Comparison of ENCODE assay signal across 19 cellular contexts in genomic region chr3:179174898-179175297, GRCh38. TPM values are rescaled to one million over a fixed set of nuclear protein-coding genes. Genes with fewer than 3 reads are reported as not detected.
DNase-seq lines count a peak whose midpoint lies in the region; ATAC-seq, FAIRE-seq and TF ChIP-seq lines count a peak whose summit lies in the region.
"Had no signal": no experiment of that assay in that cellular context is flagged by ENCODE, and none has a peak within 500 bp of the region (broad histone marks: within the 10 kb centered on the region; RNA-seq: fewer than 3 reads in every experiment).

No MANE protein-coding gene starts in this region.

- no peak for TF ChIP-seq CTCF in WTC11 (IDR thresholded peaks at IDR 0.05)
- no peak for TF ChIP-seq CTCF in neural progenitor cell (IDR thresholded peaks at IDR 0.05)
- no peak for TF ChIP-seq CTCF in A673 (conservative IDR thresholded peaks at IDR 0.05; ENCODE audit: low read depth, low read length)

- H2AFZ ChIP-seq in neural progenitor cell (replicated peaks): no peak overlapping the region

- intact Hi-C loops in A673 (cut with micrococcal nuclease; ENCODE audit: unreplicated experiment): no loop called here

- H3K4me3 Mint-ChIP-seq in WTC11 (no peak overlapping the region), neural progenitor cell (no peak overlapping the region)
- H3K4me3 Mint-ChIP-seq: T-helper 1 cell treated with Interleukin-12 subunit alpha and Interleukin-12 subunit beta and Interleukin-4 antibody, amounts not matched to agents 30 μg/mL and 1 μg/mL, for 36 hours had no signal

- no peak for DNase-seq in GM12891 (ENCODE audit: insufficient read length, low spot score)
- no peak for DNase-seq in WTC11 (ENCODE audit: low spot score)
- peak; percentile 17 for DNase-seq in neural progenitor cell (ENCODE audit: low spot score)
- no peak for DNase-seq in central memory CD4-positive, alpha-beta T cell
- DNase-seq in A673 (ENCODE audit: low spot score): no peak
- DNase-seq: activated gamma-delta T cell treated with Interleukin-2 at 50 U/mL for 16 hours; BE2C; brain microvascular endothelial cell; DMS 273 treated with DMSO at 0.1 percent for 48 hours; Karpas-422; left colon; NK-92 treated with Interleukin-12 subunit alpha and Interleukin-12 subunit beta, amount 100 ng/mL, for 24 hours; stomach had no signal

- H4K20me1 ChIP-seq in neural progenitor cell (ENCODE audit: low read depth): peaks cover 10% of the 10 kb centered on the region

- H3K9ac ChIP-seq in neural progenitor cell: no peak overlapping the region

- H3K27me3 ChIP-seq in neural progenitor cell (no peaks in the 10 kb centered on the region), A673 (replicated peaks; ENCODE audit: insufficient read depth, low read depth, low read length, poor library complexity) (no peaks in the 10 kb centered on the region)
- H3K27me3 ChIP-seq: BE2C, brain microvascular endothelial cell, stomach had no signal

- peaks cover 22% of the 10 kb centered on the region for H3K4me1 ChIP-seq in neural progenitor cell
- peaks cover 5% of the 10 kb centered on the region for H3K4me1 ChIP-seq in A673 (ENCODE audit: insufficient read depth, low read length, poor library complexity, severe bottlenecking)

- no peaks in the 10 kb centered on the region for H3K36me3 ChIP-seq in neural progenitor cell
- H3K36me3 ChIP-seq in A673 (ENCODE audit: insufficient read depth, low read length, poor library complexity, severe bottlenecking): no peaks in the 10 kb centered on the region
- H3K36me3 ChIP-seq: BE2C, brain microvascular endothelial cell, stomach had no signal

- BruUV-seq in A673 (replicated peaks; lab: Mats Ljungman, UMichigan): no TSS peak

- H3K4me3 ChIP-seq in neural progenitor cell (peak overlapping the region; percentile 4), A673 (ENCODE audit: low read depth, low read length, poor library complexity, severe bottlenecking) (no peak overlapping the region)
- H3K4me3 ChIP-seq: stomach had no signal

- peak; percentile 61 for ATAC-seq in HG02610 (IDR thresholded peaks at IDR 0.05; ENCODE audit: unreplicated experiment)
- ATAC-seq in WTC11: no peak
- ATAC-seq in HG03025 (IDR thresholded peaks at IDR 0.05; ENCODE audit: low FRiP score, unreplicated experiment): no peak
- no peak for ATAC-seq in activated CD4-positive, CD25-positive, alpha-beta regulatory T cell treated with anti-CD3 and anti-CD28 coated beads, Interleukin-2, amount 50 U/mL, for 24 hours
- ATAC-seq: HCT116, left colon had no signal

- H3K9me3 Mint-ChIP-seq in WTC11 (peaks cover 8% of the 10 kb centered on the region), neural progenitor cell (peaks cover 16% of the 10 kb centered on the region)

- H3K79me2 ChIP-seq in neural progenitor cell (ENCODE audit: low read depth): peaks cover 65% of the 10 kb centered on the region

- H3K27ac ChIP-seq in neural progenitor cell (no peak overlapping the region), A673 (ENCODE audit: low read depth, low read length, poor library complexity, severe bottlenecking) (no peak overlapping the region)
- H3K27ac ChIP-seq: brain microvascular endothelial cell, HL-60, stomach had no signal

- H3F3A ChIP-seq in neural progenitor cell (ENCODE audit: low read depth): no peaks in the 10 kb centered on the region

- POLR2A ChIA-PET in WTC11 (lab: Charles Lee): interaction anchor here (0.5 kb wide), 1 partner anchor 390 kb away, joined by 3 read pairs; no protein-coding TSS in a partner anchor
- POLR2A ChIA-PET in A673 (lab: Charles Lee; ENCODE audit: low non-redundant PET): no interaction called here

- H3K4me1 Mint-ChIP-seq in WTC11 (peaks cover 28% of the 10 kb centered on the region), neural progenitor cell (peaks cover 5% of the 10 kb centered on the region)

- H3K4me2 ChIP-seq in neural progenitor cell: peak overlapping the region; percentile 53

- H3K9me3 ChIP-seq in neural progenitor cell (ENCODE audit: low read depth) (peaks cover 7% of the 10 kb centered on the region), A673 (ENCODE audit: low read depth, low read length, poor library complexity, severe bottlenecking) (peaks cover 16% of the 10 kb centered on the region)
- H3K9me3 ChIP-seq: BE2C had no signal

- CTCF ChIA-PET in WTC11 (lab: Charles Lee) (interaction anchor here (1.3 kb wide), 1 partner anchor 27 kb away, joined by 3 read pairs; no protein-coding TSS in a partner anchor), A673 (lab: Charles Lee) (no interaction called here)

- peak; percentile 70 for FAIRE-seq in GM12891 (lab: Jason Lieb, UNC)

- H3K27me3 Mint-ChIP-seq in WTC11 (ENCODE audit: low read depth) (no peaks in the 10 kb centered on the region), neural progenitor cell (ENCODE audit: insufficient read depth, low read depth) (no peaks in the 10 kb centered on the region)

- H3K36me3 Mint-ChIP-seq in WTC11: no peaks in the 10 kb centered on the region
- H3K36me3 Mint-ChIP-seq in neural progenitor cell: peaks cover 3% of the 10 kb centered on the region

- TF ChIP-seq POLR2A in GM12891 (IDR thresholded peaks at IDR 0.05; ENCODE audit: low read depth, low read length): no peak

- H3K27ac Mint-ChIP-seq in WTC11 (peak overlapping the region; percentile 34; the same call in 1 of the 2 replicates), neural progenitor cell (no peak overlapping the region)
- H3K27ac Mint-ChIP-seq: T-helper 1 cell treated with Interleukin-12 subunit alpha and Interleukin-12 subunit beta and Interleukin-4 antibody, amounts not matched to agents 30 μg/mL and 1 μg/mL, for 36 hours had no signal

TF ChIP-seq in GM12891, 5 proteins besides CTCF, POLR2A, EP300 and RAD21:
- TF ChIP-seq SPI1 (IDR thresholded peaks at IDR 0.05; ENCODE audit: low read depth, low read length) (no peak), PAX5 (IDR thresholded peaks at IDR 0.05; ENCODE audit: insufficient read depth, low read length, severe bottlenecking) (no peak), POU2F2 (IDR thresholded peaks at IDR 0.05; ENCODE audit: low read depth, low read length) (no peak), TAF1 (IDR thresholded peaks at IDR 0.05; ENCODE audit: low read depth, low read length) (no peak), POLR2AphosphoS5 (IDR thresholded peaks at IDR 0.05; ENCODE audit: low read depth, low read length) (no peak)

TF ChIP-seq in WTC11, 78 proteins besides CTCF, POLR2A, EP300 and RAD21 (continues in another document):
- TF ChIP-seq GTF2I (CRISPR knock-in tag; conservative IDR thresholded peaks at IDR 0.05): no peak
- TF ChIP-seq NR1H2 (CRISPR knock-in tag; IDR thresholded peaks at IDR 0.05): no peak
- TF ChIP-seq RORB (CRISPR knock-in tag; IDR thresholded peaks at IDR 0.05): no peak
- no peak for TF ChIP-seq E2F5 (CRISPR knock-in tag; IDR thresholded peaks at IDR 0.05)
- TF ChIP-seq FOXP1 (CRISPR knock-in tag; IDR thresholded peaks at IDR 0.05; ENCODE audit: borderline replicate concordance): no peak
- TF ChIP-seq FOXJ3 (CRISPR knock-in tag; IDR thresholded peaks at IDR 0.05; ENCODE audit: borderline replicate concordance): no peak
- TF ChIP-seq, protein P1, sequence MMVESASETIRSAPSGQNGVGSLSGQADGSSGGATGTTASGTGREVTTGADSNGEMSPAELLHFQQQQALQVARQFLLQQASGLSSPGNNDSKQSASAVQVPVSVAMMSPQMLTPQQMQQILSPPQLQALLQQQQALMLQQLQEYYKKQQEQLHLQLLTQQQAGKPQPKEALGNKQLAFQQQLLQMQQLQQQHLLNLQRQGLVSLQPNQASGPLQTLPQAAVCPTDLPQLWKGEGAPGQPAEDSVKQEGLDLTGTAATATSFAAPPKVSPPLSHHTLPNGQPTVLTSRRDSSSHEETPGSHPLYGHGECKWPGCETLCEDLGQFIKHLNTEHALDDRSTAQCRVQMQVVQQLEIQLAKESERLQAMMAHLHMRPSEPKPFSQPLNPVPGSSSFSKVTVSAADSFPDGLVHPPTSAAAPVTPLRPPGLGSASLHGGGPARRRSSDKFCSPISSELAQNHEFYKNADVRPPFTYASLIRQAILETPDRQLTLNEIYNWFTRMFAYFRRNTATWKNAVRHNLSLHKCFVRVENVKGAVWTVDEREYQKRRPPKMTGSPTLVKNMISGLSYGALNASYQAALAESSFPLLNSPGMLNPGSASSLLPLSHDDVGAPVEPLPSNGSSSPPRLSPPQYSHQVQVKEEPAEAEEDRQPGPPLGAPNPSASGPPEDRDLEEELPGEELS (CRISPR knock-in tag; IDR thresholded peaks at IDR 0.05): no peak
- no peak for TF ChIP-seq ELF4 (CRISPR knock-in tag; IDR thresholded peaks at IDR 0.05; ENCODE audit: low read depth)
- TF ChIP-seq RELA (CRISPR knock-in tag; IDR thresholded peaks at IDR 0.05; ENCODE audit: borderline replicate concordance): no peak
- no peak for TF ChIP-seq ATF1 (CRISPR knock-in tag; IDR thresholded peaks at IDR 0.05)
- TF ChIP-seq ZNF512 (CRISPR knock-in tag; IDR thresholded peaks at IDR 0.05; ENCODE audit: borderline replicate concordance): no peak
- no peak for TF ChIP-seq TCF7 (CRISPR knock-in tag; IDR thresholded peaks at IDR 0.05; ENCODE audit: low read depth)

RNA-seq across cellular contexts. Expression of gene PIK3CA, which starts 26.7 kb away (rescaled TPM):
- polyA plus RNA-seq in GM12891 (2012; ENCODE audit: low read depth, missing spikeins): 12.8 TPM
- 9.4 to 10.5 TPM (median 10.1 TPM) in 3 replicates for total RNA-seq in WTC11 (2021)
- 14.1 and 24.5 TPM in 2 replicates for total RNA-seq in neural progenitor cell (ENCODE audit: low replicate concordance)
- 19.8 and 21.6 TPM in 2 replicates for total RNA-seq in A673 (2021)
